21 cellular contexts compared by ENCODE assay signal in genomic region chr17:49351572-49352140, GRCh38.
"Had no signal": no experiment of that assay in that cellular context is flagged by ENCODE, and none has a peak within 500 bp of the region (broad histone marks: within the 10 kb centered on the region; RNA-seq: fewer than 3 reads in every experiment).

No MANE protein-coding gene starts in this region.

- H3K4me2 ChIP-seq: smooth muscle cell had no signal

- H3K36me3 ChIP-seq: esophagus squamous epithelium, pancreas had no signal

- H3K27me3 Mint-ChIP-seq: dendritic cell treated with granulocyte-macrophage colony-stimulating factor and Interleukin-4, amounts not matched to agents 40 ng/mL and 50 ng/mL, for 4 days; effector memory CD8-positive, alpha-beta T cell; naive B cell; progenitor cell of endocrine pancreas had no signal

- H3K27ac ChIP-seq: esophagus squamous epithelium, pancreas had no signal

- ATAC-seq: effector memory CD8-positive, alpha-beta T cell; left colon; left ventricle myocardium superior; pancreas; right cardiac atrium had no signal

- H3K27ac Mint-ChIP-seq: dendritic cell treated with granulocyte-macrophage colony-stimulating factor and Interleukin-4, amounts not matched to agents 40 ng/mL and 50 ng/mL, for 4 days; nephron; progenitor cell of endocrine pancreas had no signal

- H3K27me3 ChIP-seq: esophagus squamous epithelium, pancreas had no signal

- FAIRE-seq: kidney, pancreas had no signal

- H3K36me3 Mint-ChIP-seq: naive B cell had no signal

- H3K9me3 Mint-ChIP-seq: dendritic cell treated with granulocyte-macrophage colony-stimulating factor and Interleukin-4, amounts not matched to agents 40 ng/mL and 50 ng/mL, for 4 days; effector memory CD8-positive, alpha-beta T cell; immature natural killer cell; naive B cell; nephron had no signal

- H3K4me1 Mint-ChIP-seq: nephron had no signal

- H3K4me3 ChIP-seq: esophagus squamous epithelium, lung, pancreas, smooth muscle cell had no signal

- H3K9me3 ChIP-seq: esophagus squamous epithelium, pancreas had no signal

- H3K4me3 Mint-ChIP-seq: dendritic cell treated with granulocyte-macrophage colony-stimulating factor and Interleukin-4, amounts not matched to agents 40 ng/mL and 50 ng/mL, for 4 days; immature natural killer cell; naive B cell; nephron had no signal

- DNase-seq: effector memory CD8-positive, alpha-beta T cell; esophagus squamous epithelium; foreskin fibroblast; immature natural killer cell; kidney; left colon; left ventricle myocardium superior; mesenchymal stem cell; midbrain; naive B cell; occipital lobe; pancreas; right cardiac atrium; stimulated activated CD4-positive, alpha-beta T cell treated with anti-CD3 and anti-CD28 coated beads, Interleukin-2, amount 100 ng/mL, for 48 hours; stimulated activated naive CD4-positive, alpha-beta T cell treated with Interleukin-2 at 50 U/mL for 16 hours; trophoblast cell had no signal
